ENCODE assay signal across 1 cellular context in the genomic region with DNA sequence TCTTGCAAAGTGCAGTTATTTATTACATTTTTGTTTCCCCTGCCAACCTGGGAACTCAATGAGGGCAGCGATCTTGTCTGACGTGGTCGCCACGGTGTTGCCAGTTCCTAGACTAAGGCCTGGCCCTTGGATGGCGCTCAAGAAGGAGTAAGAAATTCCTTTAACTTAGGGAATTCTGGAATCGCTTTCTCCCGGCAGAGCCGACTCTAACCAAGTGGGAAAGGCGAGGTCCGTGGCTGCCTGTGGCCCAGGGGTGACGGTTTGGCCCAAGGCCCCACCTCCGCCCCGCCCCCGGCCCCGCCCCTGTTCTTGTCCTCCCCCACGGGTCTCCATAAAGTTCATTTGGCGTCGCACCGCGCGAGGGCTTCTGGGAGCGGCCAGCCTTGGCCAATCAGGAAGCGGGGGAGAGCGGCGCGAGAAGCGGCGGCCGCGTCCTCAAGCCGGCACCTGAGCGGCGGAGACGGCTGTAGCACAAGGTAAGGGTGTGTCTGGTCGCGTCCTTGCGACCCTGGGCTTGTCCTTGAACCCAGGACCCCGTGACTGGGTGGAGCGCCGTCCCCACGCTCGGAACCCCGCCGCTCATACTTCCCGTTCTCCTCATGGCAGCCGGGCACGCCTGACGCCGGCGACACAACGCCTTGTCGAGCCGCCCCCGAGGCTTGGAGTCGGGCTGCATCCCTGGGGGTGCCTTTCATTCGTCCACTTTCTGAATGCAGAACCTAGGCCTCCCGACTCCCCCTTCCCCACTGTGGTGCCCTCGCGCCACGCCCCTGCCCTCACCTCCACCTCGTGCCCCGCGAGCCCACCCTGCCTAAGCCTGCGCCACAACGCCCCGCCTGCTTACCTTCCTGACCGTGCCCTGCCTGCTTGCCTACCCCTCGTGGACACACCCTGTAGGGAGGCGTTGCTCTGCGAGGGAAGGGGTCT.
A peak's percentile ranks its signal among the peaks of the same experiment; 100 is the strongest.
TF ChIP-seq lines count a peak whose summit lies in the region.

A gene (plus strand): TSS at position 394 of the 927 bp plus-strand sequence. CDS start 18,119 bp downstream, outside the sequence.

TF ChIP-seq in K562, 482 proteins besides CTCF, POLR2A, EP300 and RAD21 (continued from another document and continues in another):
- TF ChIP-seq, protein P1, sequence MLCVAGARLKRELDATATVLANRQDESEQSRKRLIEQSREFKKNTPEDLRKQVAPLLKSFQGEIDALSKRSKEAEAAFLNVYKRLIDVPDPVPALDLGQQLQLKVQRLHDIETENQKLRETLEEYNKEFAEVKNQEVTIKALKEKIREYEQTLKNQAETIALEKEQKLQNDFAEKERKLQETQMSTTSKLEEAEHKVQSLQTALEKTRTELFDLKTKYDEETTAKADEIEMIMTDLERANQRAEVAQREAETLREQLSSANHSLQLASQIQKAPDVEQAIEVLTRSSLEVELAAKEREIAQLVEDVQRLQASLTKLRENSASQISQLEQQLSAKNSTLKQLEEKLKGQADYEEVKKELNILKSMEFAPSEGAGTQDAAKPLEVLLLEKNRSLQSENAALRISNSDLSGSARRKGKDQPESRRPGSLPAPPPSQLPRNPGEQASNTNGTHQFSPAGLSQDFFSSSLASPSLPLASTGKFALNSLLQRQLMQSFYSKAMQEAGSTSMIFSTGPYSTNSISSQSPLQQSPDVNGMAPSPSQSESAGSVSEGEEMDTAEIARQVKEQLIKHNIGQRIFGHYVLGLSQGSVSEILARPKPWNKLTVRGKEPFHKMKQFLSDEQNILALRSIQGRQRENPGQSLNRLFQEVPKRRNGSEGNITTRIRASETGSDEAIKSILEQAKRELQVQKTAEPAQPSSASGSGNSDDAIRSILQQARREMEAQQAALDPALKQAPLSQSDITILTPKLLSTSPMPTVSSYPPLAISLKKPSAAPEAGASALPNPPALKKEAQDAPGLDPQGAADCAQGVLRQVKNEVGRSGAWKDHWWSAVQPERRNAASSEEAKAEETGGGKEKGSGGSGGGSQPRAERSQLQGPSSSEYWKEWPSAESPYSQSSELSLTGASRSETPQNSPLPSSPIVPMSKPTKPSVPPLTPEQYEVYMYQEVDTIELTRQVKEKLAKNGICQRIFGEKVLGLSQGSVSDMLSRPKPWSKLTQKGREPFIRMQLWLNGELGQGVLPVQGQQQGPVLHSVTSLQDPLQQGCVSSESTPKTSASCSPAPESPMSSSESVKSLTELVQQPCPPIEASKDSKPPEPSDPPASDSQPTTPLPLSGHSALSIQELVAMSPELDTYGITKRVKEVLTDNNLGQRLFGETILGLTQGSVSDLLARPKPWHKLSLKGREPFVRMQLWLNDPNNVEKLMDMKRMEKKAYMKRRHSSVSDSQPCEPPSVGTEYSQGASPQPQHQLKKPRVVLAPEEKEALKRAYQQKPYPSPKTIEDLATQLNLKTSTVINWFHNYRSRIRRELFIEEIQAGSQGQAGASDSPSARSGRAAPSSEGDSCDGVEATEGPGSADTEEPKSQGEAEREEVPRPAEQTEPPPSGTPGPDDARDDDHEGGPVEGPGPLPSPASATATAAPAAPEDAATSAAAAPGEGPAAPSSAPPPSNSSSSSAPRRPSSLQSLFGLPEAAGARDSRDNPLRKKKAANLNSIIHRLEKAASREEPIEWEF (CRISPR knock-in tag; IDR thresholded peaks at IDR 0.05): no peak
- TF ChIP-seq BRD4 (IDR thresholded peaks at IDR 0.05) (no peak), MCM5 (IDR thresholded peaks at IDR 0.05; ENCODE audit: low read depth) (no peak), SP1 (CRISPR knock-in tag; IDR thresholded peaks at IDR 0.05) (no peak; the same call in 1 of the 2 replicates), IFI16 (CRISPR knock-in tag; IDR thresholded peaks at IDR 0.05) (no peak), ZKSCAN1 (IDR thresholded peaks at IDR 0.05; ENCODE audit: low read depth, low read length) (peak; percentile 91), ZNF124 (CRISPR knock-in tag; IDR thresholded peaks at IDR 0.05) (peak; percentile 28; the same call in 1 of the 2 replicates), ZNF311 (CRISPR knock-in tag; IDR thresholded peaks at IDR 0.05) (no peak), ZNF197 (CRISPR knock-in tag; IDR thresholded peaks at IDR 0.05; ENCODE audit: low read depth) (no peak), RBM15 (IDR thresholded peaks at IDR 0.05; ENCODE audit: insufficient read depth, low read length) (no peak), CTBP1 (IDR thresholded peaks at IDR 0.05; ENCODE audit: borderline replicate concordance) (peak; percentile 76; the same call in 1 of the 2 replicates), GTF2F1 (IDR thresholded peaks at IDR 0.05; ENCODE audit: low read depth, low read length) (no peak), TAF1 (IDR thresholded peaks at IDR 0.05; ENCODE audit: control insufficient read depth, extremely low read depth, insufficient read depth, low read length, severe bottlenecking) (peak; percentile 61), ZNF778 (CRISPR knock-in tag; IDR thresholded peaks at IDR 0.05) (no peak), CBX1 (IDR thresholded peaks at IDR 0.05; ENCODE audit: low read depth) (no peak), ATF1 (CRISPR knock-in tag; IDR thresholded peaks at IDR 0.05) (peak; percentile 77), ATF1 (tag; IDR thresholded peaks at IDR 0.05) (peak; percentile 72), ZNF121 (CRISPR knock-in tag; conservative IDR thresholded peaks at IDR 0.05) (no peak), NFXL1 (CRISPR knock-in tag; IDR thresholded peaks at IDR 0.05) (no peak), NUFIP1 (IDR thresholded peaks at IDR 0.05; ENCODE audit: partially characterized antibody) (no peak), ZBTB17 (CRISPR knock-in tag; IDR thresholded peaks at IDR 0.05) (peak; percentile 48; the same call in 1 of the 2 replicates), ZNF830 (CRISPR knock-in tag; IDR thresholded peaks at IDR 0.05) (no peak), ZSCAN32 (CRISPR knock-in tag; IDR thresholded peaks at IDR 0.05) (no peak), ADNP (tag; IDR thresholded peaks at IDR 0.05) (no peak), LARP7 (IDR thresholded peaks at IDR 0.05) (no peak), ZNF175 (CRISPR knock-in tag; IDR thresholded peaks at IDR 0.05; ENCODE audit: low read depth) (peak; percentile 17; the same call in 1 of the 2 replicates), GABPA (tag; conservative IDR thresholded peaks at IDR 0.05; ENCODE audit: low read depth) (no peak), JUND (IDR thresholded peaks at IDR 0.05; ENCODE audit: borderline replicate concordance, low read depth, low read length) (no peak), JUND (tag; IDR thresholded peaks at IDR 0.05; ENCODE audit: borderline replicate concordance, low read depth, low read length) (no peak; the same call in 2 of the 3 replicates), RBM22 (IDR thresholded peaks at IDR 0.05; ENCODE audit: low read depth, low read length, poor library complexity, severe bottlenecking) (no peak), MEF2A (IDR thresholded peaks at IDR 0.05; ENCODE audit: control insufficient read depth, low read depth, low read length) (no peak), TSC22D4 (tag; IDR thresholded peaks at IDR 0.05) (no peak), RBM34 (IDR thresholded peaks at IDR 0.05; ENCODE audit: borderline replicate concordance, insufficient read depth, low read length) (no peak), CBX2 (IDR thresholded peaks at IDR 0.05; ENCODE audit: insufficient read depth, low read length, poor library complexity, severe bottlenecking) (no peak), BDP1 (IDR thresholded peaks at IDR 0.05; ENCODE audit: insufficient read depth, insufficient read length) (no peak), WHSC1 (IDR thresholded peaks at IDR 0.05; ENCODE audit: low read length) (no peak), SRSF9 (IDR thresholded peaks at IDR 0.05; ENCODE audit: borderline replicate concordance, low read depth, low read length) (no peak), HDAC3 (IDR thresholded peaks at IDR 0.05; ENCODE audit: borderline replicate concordance, partially characterized antibody) (no peak), KDM4B (IDR thresholded peaks at IDR 0.05; ENCODE audit: borderline replicate concordance in 2 of 2, low read depth in 1 of 2) (no peak), ETS2 (tag; IDR thresholded peaks at IDR 0.05; ENCODE audit: borderline replicate concordance, poor library complexity, severe bottlenecking) (no peak), RBM17 (IDR thresholded peaks at IDR 0.05; ENCODE audit: borderline replicate concordance, low read depth, low read length) (no peak), EZH2 (IDR thresholded peaks at IDR 0.05; ENCODE audit: borderline replicate concordance, low read depth, low read length) (no peak), STAT5B (CRISPR knock-in tag; IDR thresholded peaks at IDR 0.05) (no peak), ZNF140 (CRISPR knock-in tag; IDR thresholded peaks at IDR 0.05) (no peak), HNRNPH1 (optimal IDR thresholded peaks at IDR 0.05; ENCODE audit: low read depth, low read length) (no peak), ZNF644 (tag; IDR thresholded peaks at IDR 0.05; ENCODE audit: low read depth) (no peak), MTA1 (IDR thresholded peaks at IDR 0.05; ENCODE audit: borderline replicate concordance) (no peak)
- TF ChIP-seq, protein P2, sequence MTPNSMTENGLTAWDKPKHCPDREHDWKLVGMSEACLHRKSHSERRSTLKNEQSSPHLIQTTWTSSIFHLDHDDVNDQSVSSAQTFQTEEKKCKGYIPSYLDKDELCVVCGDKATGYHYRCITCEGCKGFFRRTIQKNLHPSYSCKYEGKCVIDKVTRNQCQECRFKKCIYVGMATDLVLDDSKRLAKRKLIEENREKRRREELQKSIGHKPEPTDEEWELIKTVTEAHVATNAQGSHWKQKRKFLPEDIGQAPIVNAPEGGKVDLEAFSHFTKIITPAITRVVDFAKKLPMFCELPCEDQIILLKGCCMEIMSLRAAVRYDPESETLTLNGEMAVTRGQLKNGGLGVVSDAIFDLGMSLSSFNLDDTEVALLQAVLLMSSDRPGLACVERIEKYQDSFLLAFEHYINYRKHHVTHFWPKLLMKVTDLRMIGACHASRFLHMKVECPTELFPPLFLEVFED (CRISPR knock-in tag; conservative IDR thresholded peaks at IDR 0.05): no peak
- TF ChIP-seq, protein P3, sequence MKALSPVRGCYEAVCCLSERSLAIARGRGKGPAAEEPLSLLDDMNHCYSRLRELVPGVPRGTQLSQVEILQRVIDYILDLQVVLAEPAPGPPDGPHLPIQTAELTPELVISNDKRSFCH (CRISPR knock-in tag; IDR thresholded peaks at IDR 0.05): no peak
- TF ChIP-seq, protein P3 (tag; IDR thresholded peaks at IDR 0.05): 0 out of 2 replicates have a peak, but pooled peaks have one; percentile 29
- TF ChIP-seq, protein P4, sequence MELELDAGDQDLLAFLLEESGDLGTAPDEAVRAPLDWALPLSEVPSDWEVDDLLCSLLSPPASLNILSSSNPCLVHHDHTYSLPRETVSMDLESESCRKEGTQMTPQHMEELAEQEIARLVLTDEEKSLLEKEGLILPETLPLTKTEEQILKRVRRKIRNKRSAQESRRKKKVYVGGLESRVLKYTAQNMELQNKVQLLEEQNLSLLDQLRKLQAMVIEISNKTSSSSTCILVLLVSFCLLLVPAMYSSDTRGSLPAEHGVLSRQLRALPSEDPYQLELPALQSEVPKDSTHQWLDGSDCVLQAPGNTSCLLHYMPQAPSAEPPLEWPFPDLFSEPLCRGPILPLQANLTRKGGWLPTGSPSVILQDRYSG (tag; conservative IDR thresholded peaks at IDR 0.05; ENCODE audit: low read depth): no peak
- TF ChIP-seq, protein P5, sequence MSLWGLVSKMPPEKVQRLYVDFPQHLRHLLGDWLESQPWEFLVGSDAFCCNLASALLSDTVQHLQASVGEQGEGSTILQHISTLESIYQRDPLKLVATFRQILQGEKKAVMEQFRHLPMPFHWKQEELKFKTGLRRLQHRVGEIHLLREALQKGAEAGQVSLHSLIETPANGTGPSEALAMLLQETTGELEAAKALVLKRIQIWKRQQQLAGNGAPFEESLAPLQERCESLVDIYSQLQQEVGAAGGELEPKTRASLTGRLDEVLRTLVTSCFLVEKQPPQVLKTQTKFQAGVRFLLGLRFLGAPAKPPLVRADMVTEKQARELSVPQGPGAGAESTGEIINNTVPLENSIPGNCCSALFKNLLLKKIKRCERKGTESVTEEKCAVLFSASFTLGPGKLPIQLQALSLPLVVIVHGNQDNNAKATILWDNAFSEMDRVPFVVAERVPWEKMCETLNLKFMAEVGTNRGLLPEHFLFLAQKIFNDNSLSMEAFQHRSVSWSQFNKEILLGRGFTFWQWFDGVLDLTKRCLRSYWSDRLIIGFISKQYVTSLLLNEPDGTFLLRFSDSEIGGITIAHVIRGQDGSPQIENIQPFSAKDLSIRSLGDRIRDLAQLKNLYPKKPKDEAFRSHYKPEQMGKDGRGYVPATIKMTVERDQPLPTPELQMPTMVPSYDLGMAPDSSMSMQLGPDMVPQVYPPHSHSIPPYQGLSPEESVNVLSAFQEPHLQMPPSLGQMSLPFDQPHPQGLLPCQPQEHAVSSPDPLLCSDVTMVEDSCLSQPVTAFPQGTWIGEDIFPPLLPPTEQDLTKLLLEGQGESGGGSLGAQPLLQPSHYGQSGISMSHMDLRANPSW (CRISPR knock-in tag; IDR thresholded peaks at IDR 0.05): no peak
- TF ChIP-seq, protein P6, sequence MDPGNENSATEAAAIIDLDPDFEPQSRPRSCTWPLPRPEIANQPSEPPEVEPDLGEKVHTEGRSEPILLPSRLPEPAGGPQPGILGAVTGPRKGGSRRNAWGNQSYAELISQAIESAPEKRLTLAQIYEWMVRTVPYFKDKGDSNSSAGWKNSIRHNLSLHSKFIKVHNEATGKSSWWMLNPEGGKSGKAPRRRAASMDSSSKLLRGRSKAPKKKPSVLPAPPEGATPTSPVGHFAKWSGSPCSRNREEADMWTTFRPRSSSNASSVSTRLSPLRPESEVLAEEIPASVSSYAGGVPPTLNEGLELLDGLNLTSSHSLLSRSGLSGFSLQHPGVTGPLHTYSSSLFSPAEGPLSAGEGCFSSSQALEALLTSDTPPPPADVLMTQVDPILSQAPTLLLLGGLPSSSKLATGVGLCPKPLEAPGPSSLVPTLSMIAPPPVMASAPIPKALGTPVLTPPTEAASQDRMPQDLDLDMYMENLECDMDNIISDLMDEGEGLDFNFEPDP (CRISPR knock-in tag; IDR thresholded peaks at IDR 0.05): no peak
- TF ChIP-seq, protein P7, sequence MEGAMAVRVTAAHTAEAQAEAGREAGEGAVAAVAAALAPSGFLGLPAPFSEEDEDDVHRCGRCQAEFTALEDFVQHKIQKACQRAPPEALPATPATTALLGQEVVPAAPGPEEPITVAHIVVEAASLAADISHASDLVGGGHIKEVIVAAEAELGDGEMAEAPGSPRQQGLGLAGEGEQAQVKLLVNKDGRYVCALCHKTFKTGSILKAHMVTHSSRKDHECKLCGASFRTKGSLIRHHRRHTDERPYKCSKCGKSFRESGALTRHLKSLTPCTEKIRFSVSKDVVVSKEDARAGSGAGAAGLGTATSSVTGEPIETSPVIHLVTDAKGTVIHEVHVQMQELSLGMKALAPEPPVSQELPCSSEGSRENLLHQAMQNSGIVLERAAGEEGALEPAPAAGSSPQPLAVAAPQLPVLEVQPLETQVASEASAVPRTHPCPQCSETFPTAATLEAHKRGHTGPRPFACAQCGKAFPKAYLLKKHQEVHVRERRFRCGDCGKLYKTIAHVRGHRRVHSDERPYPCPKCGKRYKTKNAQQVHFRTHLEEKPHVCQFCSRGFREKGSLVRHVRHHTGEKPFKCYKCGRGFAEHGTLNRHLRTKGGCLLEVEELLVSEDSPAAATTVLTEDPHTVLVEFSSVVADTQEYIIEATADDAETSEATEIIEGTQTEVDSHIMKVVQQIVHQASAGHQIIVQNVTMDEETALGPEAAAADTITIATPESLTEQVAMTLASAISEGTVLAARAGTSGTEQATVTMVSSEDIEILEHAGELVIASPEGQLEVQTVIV (CRISPR knock-in tag; IDR thresholded peaks at IDR 0.05; ENCODE audit: borderline replicate concordance): no peak
- TF ChIP-seq, protein P8, sequence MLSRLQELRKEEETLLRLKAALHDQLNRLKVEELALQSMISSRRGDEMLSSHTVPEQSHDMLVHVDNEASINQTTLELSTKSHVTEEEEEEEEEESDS (CRISPR knock-in tag; IDR thresholded peaks at IDR 0.05): no peak
